In the genomic region with DNA sequence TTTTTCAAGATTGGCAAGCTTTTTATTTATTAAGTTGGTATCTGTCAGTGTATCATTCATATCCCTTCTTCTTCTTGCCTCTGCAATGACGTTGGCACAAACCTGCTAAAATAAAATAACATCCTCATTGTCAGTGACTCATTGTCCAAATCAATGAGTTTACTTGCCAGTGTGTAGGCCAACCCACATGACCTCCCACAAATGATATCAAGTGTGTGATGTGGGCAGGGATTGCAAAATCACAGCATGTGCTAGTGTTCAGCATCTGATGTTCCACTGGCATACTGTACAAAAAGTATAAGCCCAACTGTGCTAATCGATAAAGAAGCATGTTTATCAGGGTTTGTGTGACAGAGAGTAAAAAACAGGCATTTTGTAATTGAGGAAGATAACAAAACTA, we compare ENCODE assay signal across 9 cellular contexts. TPM values are rescaled to one million over a fixed set of nuclear protein-coding genes. Genes with fewer than 3 reads are reported as not detected.
A peak's percentile ranks its signal among the peaks of the same experiment; 100 is the strongest.
DNase-seq lines count a peak whose midpoint lies in the region; ATAC-seq and TF ChIP-seq lines count a peak whose summit lies in the region.
"Had no signal": no experiment of that assay in that cellular context is flagged by ENCODE, and none has a peak within 500 bp of the region (broad histone marks: within the 10 kb centered on the region; RNA-seq: fewer than 3 reads in every experiment).

No MANE protein-coding gene starts in this region.

- no peak overlapping the region for H2BK120ac ChIP-seq in IMR-90 (ENCODE audit: low read depth, low read length)

- H3K9me3 Mint-ChIP-seq in CD4-positive, CD25-positive, alpha-beta regulatory T cell: no peaks in the 10 kb centered on the region

- no peak overlapping the region for H4K5ac ChIP-seq in IMR-90 (ENCODE audit: low read depth, low read length)

- no peak overlapping the region for H2AFZ ChIP-seq in IMR-90 (replicated peaks; ENCODE audit: low read length, poor library complexity)

- H3K9me3 ChIP-seq in CD4-positive, CD25-positive, alpha-beta regulatory T cell (ENCODE audit: control insufficient read depth in 2 of 2, low read length in 2 of 2): no peaks in the 10 kb centered on the region
- H3K9me3 ChIP-seq in IMR-90 (ENCODE audit: control insufficient read depth, insufficient read depth, low read length) (no peaks in the 10 kb centered on the region), lung (ENCODE audit: control insufficient read depth in 2 of 2, insufficient read depth in 1 of 2, low read length in 1 of 2) (no peaks in the 10 kb centered on the region)
- no peaks in the 10 kb centered on the region for H3K9me3 ChIP-seq in effector memory CD4-positive, alpha-beta T cell (ENCODE audit: control insufficient read depth, low read length)

- H3K14ac ChIP-seq in IMR-90 (replicated peaks; ENCODE audit: low read depth, low read length): no peak overlapping the region

- H2AK9ac ChIP-seq in IMR-90 (replicated peaks; ENCODE audit: low read depth, low read length, poor library complexity): no peak overlapping the region

- H3K36me3 ChIP-seq in CD4-positive, CD25-positive, alpha-beta regulatory T cell (ENCODE audit: control insufficient read depth, insufficient read depth, low read length): no peaks in the 10 kb centered on the region
- no peaks in the 10 kb centered on the region for H3K36me3 ChIP-seq in IMR-90 (ENCODE audit: control insufficient read depth, insufficient read depth, low read length)
- no peaks in the 10 kb centered on the region for H3K36me3 ChIP-seq in brain microvascular endothelial cell (replicated peaks)
- H3K36me3 ChIP-seq in lung (ENCODE audit: control insufficient read depth in 2 of 2, insufficient read depth in 2 of 2, low read length in 2 of 2): no peaks in the 10 kb centered on the region
- H3K36me3 ChIP-seq in effector memory CD4-positive, alpha-beta T cell (ENCODE audit: control insufficient read depth, insufficient read depth, low read length): no peaks in the 10 kb centered on the region

- WGBS in IMR-90 (ENCODE audit: extremely low coverage in 2 of 2, insufficient read length in 1 of 2), 2 experiments: no CpG with 5 or more reads among the region's 2 CpGs
- WGBS in lung, 2 donors: 41 to 46% methylated on average over 2 of the region's 2 CpGs

- H3K9ac ChIP-seq in IMR-90 (ENCODE audit: low read depth, low read length): no peak overlapping the region

- no peaks in the 10 kb centered on the region for H4K20me1 ChIP-seq in IMR-90 (ENCODE audit: insufficient read depth, low read length)

- H3K27ac ChIP-seq in CD4-positive, CD25-positive, alpha-beta regulatory T cell (ENCODE audit: insufficient read depth, low read length, poor library complexity, severe bottlenecking): no peak overlapping the region
- H3K27ac ChIP-seq in IMR-90 (ENCODE audit: insufficient read depth, low read length): no peak overlapping the region
- no peak overlapping the region for H3K27ac ChIP-seq in brain microvascular endothelial cell
- peak overlapping the region in 1 of 2 donors; percentile 6 for H3K27ac ChIP-seq in lung (ENCODE audit: low read depth in 1 of 2, low read length in 1 of 2)
- no peak overlapping the region for H3K27ac ChIP-seq in effector memory CD4-positive, alpha-beta T cell (ENCODE audit: insufficient read depth, low read length, poor library complexity, severe bottlenecking)

- no peak overlapping the region for H2BK5ac ChIP-seq in IMR-90 (ENCODE audit: low read depth, low read length, poor library complexity, severe bottlenecking)

- no peak overlapping the region for H2BK15ac ChIP-seq in IMR-90 (ENCODE audit: low read depth, low read length)

- H3K27me3 ChIP-seq in CD4-positive, CD25-positive, alpha-beta regulatory T cell (ENCODE audit: control insufficient read depth, insufficient read depth, low read length): no peaks in the 10 kb centered on the region
- H3K27me3 ChIP-seq in IMR-90 (ENCODE audit: control insufficient read depth, insufficient read depth, low read length) (no peaks in the 10 kb centered on the region), brain microvascular endothelial cell (replicated peaks) (no peaks in the 10 kb centered on the region), lung (ENCODE audit: control insufficient read depth, insufficient read depth) (no peaks in the 10 kb centered on the region)
- H3K27me3 ChIP-seq in effector memory CD4-positive, alpha-beta T cell (replicated peaks; ENCODE audit: control insufficient read depth, insufficient read depth, low read length, poor library complexity, severe bottlenecking): no peaks in the 10 kb centered on the region

- no peak overlapping the region for H3K56ac ChIP-seq in IMR-90 (ENCODE audit: extremely low read depth, insufficient read depth, low read length)

- ATAC-seq in CD4-positive, CD25-positive, alpha-beta regulatory T cell (ENCODE audit: low read depth in 2 of 2): peak; percentile 55 to 65
- ATAC-seq in IMR-90 (ENCODE audit: low read depth) (peak; percentile 51), lung (ENCODE audit: insufficient read depth, low FRiP score) (peak; percentile 70), HG02973 (IDR thresholded peaks at IDR 0.05; ENCODE audit: unreplicated experiment) (no peak)

- H4K91ac ChIP-seq in IMR-90 (ENCODE audit: insufficient read depth, low read depth, low read length): no peak overlapping the region

- BruUV-seq in IMR-90 (replicated peaks; lab: Mats Ljungman, UMichigan): no TSS peak

- peaks cover 9% of the 10 kb centered on the region for H3K27me3 Mint-ChIP-seq in CD4-positive, CD25-positive, alpha-beta regulatory T cell

- CTCF ChIA-PET in IMR-90 (lab: Yijun Ruan, JAX): interaction anchor here (0.7 kb wide), 1 partner anchor 57 kb away, joined by 3 read pairs; no protein-coding TSS in a partner anchor

- H3K4me1 Mint-ChIP-seq in CD4-positive, CD25-positive, alpha-beta regulatory T cell: peaks cover 0 to 9% (median 0%) of the 10 kb centered on the region in 4 donors

- H3K4ac ChIP-seq in IMR-90 (ENCODE audit: low read depth, low read length): no peak overlapping the region

- H3K18ac ChIP-seq in IMR-90 (ENCODE audit: low read depth, low read length): no peak overlapping the region

- H3K4me1 ChIP-seq in CD4-positive, CD25-positive, alpha-beta regulatory T cell (ENCODE audit: control insufficient read depth, insufficient read depth, low read length, poor library complexity, severe bottlenecking): no peaks in the 10 kb centered on the region
- H3K4me1 ChIP-seq in IMR-90 (ENCODE audit: control insufficient read depth, insufficient read depth, low read length) (peaks cover 2% of the 10 kb centered on the region; the same call in 1 of the 2 replicates), lung (ENCODE audit: control insufficient read depth in 2 of 2, insufficient read depth in 2 of 2, low read length in 2 of 2) (no peaks in the 10 kb centered on the region)
- no peaks in the 10 kb centered on the region for H3K4me1 ChIP-seq in effector memory CD4-positive, alpha-beta T cell (ENCODE audit: control insufficient read depth, insufficient read depth, low read length, poor library complexity, severe bottlenecking)

- peaks cover 0 to 5% of the 10 kb centered on the region in 2 experiments; a peak in 2 of 4 replicates for H3K79me1 ChIP-seq in IMR-90 (ENCODE audit: low read depth in 1 of 2, low read length in 2 of 2)

- H3K36me3 Mint-ChIP-seq in CD4-positive, CD25-positive, alpha-beta regulatory T cell: no peaks in the 10 kb centered on the region

- H2AK5ac ChIP-seq in IMR-90 (ENCODE audit: low read depth, low read length): no peak overlapping the region

- H2BK20ac ChIP-seq in IMR-90 (ENCODE audit: low read depth, low read length): no peak overlapping the region

- POLR2A ChIA-PET in IMR-90 (lab: Charles Lee; ENCODE audit: unreplicated experiment): no interaction called here

- TF ChIP-seq POLR2A in IMR-90 (IDR thresholded peaks at IDR 0.05; ENCODE audit: low read depth, low read length): no peak

- no peak overlapping the region for H3K4me3 ChIP-seq in CD4-positive, CD25-positive, alpha-beta regulatory T cell (ENCODE audit: low read depth, low read length)
- H3K4me3 ChIP-seq in IMR-90 (ENCODE audit: insufficient read depth, low read depth, low read length): no peak overlapping the region
- no peak overlapping the region for H3K4me3 ChIP-seq in brain microvascular endothelial cell (ENCODE audit: low read depth, low read length)
- H3K4me3 ChIP-seq in lung: no peak overlapping the region
- H3K4me3 ChIP-seq in effector memory CD4-positive, alpha-beta T cell (ENCODE audit: insufficient read depth, low read depth, low read length, poor library complexity, severe bottlenecking): no peak overlapping the region

- 0 out of 2 replicates have a peak, but pooled peaks cover 3% of the 10 kb centered on the region for H3K9me1 ChIP-seq in IMR-90 (ENCODE audit: insufficient read depth, low read length)

- TF ChIP-seq RAD21 in IMR-90 (IDR thresholded peaks at IDR 0.05; ENCODE audit: low read length): no peak

- H3K4me2 ChIP-seq in IMR-90 (ENCODE audit: low read depth, low read length): no peak overlapping the region

- H3K4me3 Mint-ChIP-seq in CD4-positive, CD25-positive, alpha-beta regulatory T cell: no peak overlapping the region

- dilution Hi-C loops in IMR-90 (cut with HindIII; ENCODE audit: low sequenced_read_pairs, unreplicated experiment): no loop called here

- peak in 1 of 3 donors; percentile 12 for DNase-seq in CD4-positive, CD25-positive, alpha-beta regulatory T cell
- DNase-seq in IMR-90 (peak; percentile 74), brain microvascular endothelial cell (peak; percentile 12), lung (ENCODE audit: low spot score) (peak; percentile 52), GF-D8 (lab: John Stamatoyannopoulos, UW) (no peak), SKM-1 treated with dmso at 0.1 percent for 144 hours (lab: John Stamatoyannopoulos, UW; ENCODE audit: unreplicated experiment) (no peak)
- DNase-seq in effector memory CD4-positive, alpha-beta T cell: no peak
- DNase-seq: kidney had no signal

- intact Hi-C loops in IMR-90 (cut with micrococcal nuclease): no loop called here

- H4K8ac ChIP-seq in IMR-90 (ENCODE audit: low read depth in 2 of 2, low read length in 2 of 2): no peak overlapping the region

- no peak overlapping the region for H3K27ac Mint-ChIP-seq in CD4-positive, CD25-positive, alpha-beta regulatory T cell

- TF ChIP-seq CTCF in IMR-90 (conservative IDR thresholded peaks at IDR 0.05; ENCODE audit: low read depth, low read length) (no peak), brain microvascular endothelial cell (IDR thresholded peaks at IDR 0.05; ENCODE audit: low read depth, low read length, missing control alignments) (no peak), lung (IDR thresholded peaks at IDR 0.05; ENCODE audit: control extremely low read depth, extremely low read depth) (no peak)

- H3K23ac ChIP-seq in IMR-90 (ENCODE audit: low read depth, low read length): no peak overlapping the region

- in situ Hi-C loops in IMR-90 (cut with MboI; ENCODE audit: low sequenced_read_pairs) (no loop called here), brain microvascular endothelial cell (cut with HindIII; ENCODE audit: low pct_ligation_motif_present, low sequenced_read_pairs) (no loop called here)

RNA-seq across cellular contexts. Expression of a gene that starts 25.5 kb away (rescaled TPM):
- 2.4 TPM for total RNA-seq in CD4-positive, CD25-positive, alpha-beta regulatory T cell
- 1 to 10 TPM; 2.5 to 6.7 (median 3.7) TPM for polyA plus RNA-seq in CD4-positive, CD25-positive, alpha-beta regulatory T cell
- 2.9 and 5.3 TPM in 2 replicates for total RNA-seq in IMR-90 (2012; rRNA removed)
- 1.0 and 1.3 TPM in 2 replicates for polyA plus RNA-seq in IMR-90 (2012; rRNA removed)
- polyA plus RNA-seq in IMR-90 (2012; cell fraction: cytosol; rRNA removed): 0.96 and 1.2 TPM in 2 replicates
- polyA plus RNA-seq in IMR-90 (2012; cell fraction: nucleus; rRNA removed; ENCODE audit: low replicate concordance): 0.50 and 2.7 TPM in 2 replicates
- 10 to 100 TPM in 1 of 2 donors, 1 to 10 TPM in 1; 8.6 to 11.6 TPM for total RNA-seq in lung
- polyA plus RNA-seq in lung: 1 to 10 TPM; 2.5 to 6.6 TPM

Comparison
In these comparisons a context has a peak if more than half of its experiments do, and no peak if none do; other contexts are left out.
1. DNase-seq: peak in IMR-90 (single experiment), brain microvascular endothelial cell (single experiment) and lung (single experiment); none in GF-D8 (single experiment), SKM-1 treated with dmso at 0.1 percent for 144 hours (single experiment) and effector memory CD4-positive, alpha-beta T cell (0 of 3).